ENCODE assay signal across 9 cellular contexts in the genomic region with DNA sequence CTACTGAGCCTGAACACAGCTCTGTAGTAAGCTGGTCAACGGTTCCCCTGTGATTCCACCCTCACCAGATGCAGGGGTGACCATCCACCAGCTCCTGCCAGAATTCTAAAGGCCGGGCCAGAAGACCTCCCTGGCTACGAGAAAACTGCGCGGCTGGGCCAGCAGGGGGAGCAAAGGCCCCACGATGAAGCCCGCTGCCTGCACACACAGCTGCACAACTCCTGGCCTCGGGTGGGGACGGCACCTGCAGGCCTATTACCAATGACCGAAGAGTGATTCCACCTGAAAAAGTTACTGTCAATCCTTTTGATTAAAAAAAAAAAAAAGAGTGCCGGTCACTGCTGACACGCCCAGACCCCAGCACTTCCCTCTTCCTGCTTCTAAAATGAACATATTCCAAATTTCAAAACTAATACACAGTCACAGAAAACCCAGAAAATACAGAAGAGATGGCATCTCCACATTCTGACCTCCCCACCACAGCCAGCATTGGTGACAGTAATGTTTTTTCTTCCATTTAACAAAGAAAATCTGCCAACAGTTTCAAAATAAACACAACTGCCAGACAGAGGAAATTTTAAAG. TPM values are rescaled to one million over a fixed set of nuclear protein-coding genes. Genes with fewer than 3 reads are reported as not detected.
DNase-seq lines count a peak whose midpoint lies in the region; ATAC-seq and TF ChIP-seq lines count a peak whose summit lies in the region.
"Had no signal": no experiment of that assay in that cellular context is flagged by ENCODE, and none has a peak within 500 bp of the region (broad histone marks: within the 10 kb centered on the region; RNA-seq: fewer than 3 reads in every experiment).

No MANE protein-coding gene starts in this region.

- WGBS in H9 (ENCODE audit: extremely low coverage, insufficient read length, low lambda C conversion rate): no CpG with 5 or more reads among the region's 12 CpGs

- H3K4me3 Mint-ChIP-seq in H9 (no peak overlapping the region), endothelial cell (ENCODE audit: unreplicated experiment) (no peak overlapping the region)
- H3K4me3 Mint-ChIP-seq: activated naive CD4-positive, alpha-beta T cell treated with anti-CD3 and anti-CD28 coated beads, Interleukin-2, amount 50 U/mL, for 24 hours had no signal

- no peaks in the 10 kb centered on the region for H3K79me2 ChIP-seq in H9 (ENCODE audit: insufficient read depth, low read length)

- no peak overlapping the region for H3K56ac ChIP-seq in H9 (ENCODE audit: insufficient read length, low read depth, low read length)

- H4K20me1 ChIP-seq in H9 (ENCODE audit: control insufficient read depth, insufficient read depth, insufficient read length): no peaks in the 10 kb centered on the region

- H3K4ac ChIP-seq in H9 (ENCODE audit: low read depth, low read length): no peak overlapping the region

- ATAC-seq in mucosa of descending colon (peak; percentile 86), GM21528 (IDR thresholded peaks at IDR 0.05; ENCODE audit: low FRiP score, unreplicated experiment) (no peak)

- H3K27me3 Mint-ChIP-seq in H9 (ENCODE audit: low read depth) (no peaks in the 10 kb centered on the region), endothelial cell (ENCODE audit: unreplicated experiment) (no peaks in the 10 kb centered on the region)
- H3K27me3 Mint-ChIP-seq: activated naive CD4-positive, alpha-beta T cell treated with anti-CD3 and anti-CD28 coated beads, Interleukin-2, amount 50 U/mL, for 24 hours had no signal

- TF ChIP-seq CTCF in H9 (conservative IDR thresholded peaks at IDR 0.05): peak; percentile 81
- TF ChIP-seq CTCF in endothelial cell (IDR thresholded peaks at IDR 0.05; ENCODE audit: unreplicated experiment): peak; percentile 63
- TF ChIP-seq CTCF in mucosa of descending colon (IDR thresholded peaks at IDR 0.05): peak; percentile 70

- DNase-seq in D341Med (ENCODE audit: low spot score) (peak; percentile 88), H9 (peak; percentile 74), NCI-H526 treated with DMSO at 0.1 percent for 48 hours (lab: John Stamatoyannopoulos, UW) (peak; percentile 5), endothelial cell (ENCODE audit: low spot score) (peak; percentile 76), mucosa of descending colon (peak in 2 of 3 donors; percentile 71 to 77)
- peak; percentile 7 to 26 for DNase-seq in activated CD8-positive, alpha-beta memory T cell treated with anti-CD3 and anti-CD28 coated beads for 4 hours (ENCODE audit: low read depth in 2 of 2)
- peak; percentile 72 for DNase-seq in stimulated activated CD8-positive, alpha-beta memory T cell treated with anti-CD3 and anti-CD28 coated beads, Interleukin-4, amount 100 ng/mL, for 48 hours

- no peaks in the 10 kb centered on the region for H3K4me1 ChIP-seq in H9 (ENCODE audit: insufficient read depth, low read length)
- peaks cover 2% of the 10 kb centered on the region for H3K4me1 ChIP-seq in mucosa of descending colon (ENCODE audit: low read depth)

- H3K79me1 ChIP-seq in H9 (ENCODE audit: insufficient read depth, low read depth, low read length, poor library complexity, severe bottlenecking): no peaks in the 10 kb centered on the region

- no peaks in the 10 kb centered on the region for H3K27me3 ChIP-seq in H9 (ENCODE audit: insufficient read depth, low read length)

- no peak overlapping the region for H3K18ac ChIP-seq in H9 (ENCODE audit: insufficient read length, low read depth, low read length)

- H3K23me2 ChIP-seq in H9 (ENCODE audit: insufficient read length, low read depth, low read length, poor library complexity, severe bottlenecking): no peaks in the 10 kb centered on the region

- H2AFZ ChIP-seq in H9 (ENCODE audit: low read length): no peak overlapping the region

- H3K4me1 Mint-ChIP-seq in H9: no peaks in the 10 kb centered on the region
- no peaks in the 10 kb centered on the region for H3K4me1 Mint-ChIP-seq in endothelial cell (ENCODE audit: unreplicated experiment)

- no peaks in the 10 kb centered on the region for H3K9me3 ChIP-seq in H9 (ENCODE audit: control insufficient read depth, low read depth, low read length)
- no peaks in the 10 kb centered on the region for H3K9me3 ChIP-seq in mucosa of descending colon

- H3K36me3 ChIP-seq in mucosa of descending colon (ENCODE audit: low read depth): no peaks in the 10 kb centered on the region

- no peak overlapping the region for H4K5ac ChIP-seq in H9 (ENCODE audit: insufficient read length, low read depth, low read length)

- H2BK120ac ChIP-seq in H9 (ENCODE audit: low read depth, low read length, poor library complexity, severe bottlenecking): no peak overlapping the region

- H2BK12ac ChIP-seq in H9 (ENCODE audit: insufficient read length, low read depth, low read length): no peak overlapping the region

- peaks cover 2 to 31% (median 20%) of the 10 kb centered on the region in 3 experiments; a peak in 5 of 7 replicates for H3K36me3 Mint-ChIP-seq in H9 (ENCODE audit: insufficient read depth in 1 of 3, low read depth in 3 of 3)
- peaks cover 6% of the 10 kb centered on the region for H3K36me3 Mint-ChIP-seq in endothelial cell (ENCODE audit: low read depth, unreplicated experiment)

- no peak overlapping the region for H3T11ph ChIP-seq in H9 (ENCODE audit: low read length)

- H3K9me3 Mint-ChIP-seq in H9 (no peaks in the 10 kb centered on the region), endothelial cell (ENCODE audit: unreplicated experiment) (no peaks in the 10 kb centered on the region)
- H3K9me3 Mint-ChIP-seq: activated naive CD4-positive, alpha-beta T cell treated with anti-CD3 and anti-CD28 coated beads, Interleukin-2, amount 50 U/mL, for 24 hours had no signal

- intact Hi-C loops in mucosa of descending colon (cut with DNase I, micrococcal nuclease): loop anchor here (2.0 to 5.0 kb wide), 2 partner anchors 204 to 301 kb away; no protein-coding TSS in a partner anchor

- H4K8ac ChIP-seq in H9 (replicated peaks; ENCODE audit: insufficient read length, low read depth, low read length): no peak overlapping the region

- H3K27ac Mint-ChIP-seq in H9 (no peak overlapping the region), endothelial cell (ENCODE audit: unreplicated experiment) (no peak overlapping the region)
- H3K27ac Mint-ChIP-seq: activated naive CD4-positive, alpha-beta T cell treated with anti-CD3 and anti-CD28 coated beads, Interleukin-2, amount 50 U/mL, for 24 hours had no signal

- H4K91ac ChIP-seq in H9 (ENCODE audit: insufficient read length, low read depth, low read length): no peak overlapping the region

- no peak overlapping the region for H3K9ac ChIP-seq in H9 (ENCODE audit: extremely low read depth, insufficient read length, low read length)

- H3K23ac ChIP-seq in H9 (ENCODE audit: insufficient read length, low read depth, low read length): no peak overlapping the region

- no peak overlapping the region for H3K14ac ChIP-seq in H9 (ENCODE audit: insufficient read depth, low read length)

- H2BK15ac ChIP-seq in H9 (ENCODE audit: low read depth, low read length): no peak overlapping the region

- H2BK5ac ChIP-seq in H9 (ENCODE audit: insufficient read length, low read length): no peak overlapping the region

- no peak overlapping the region for H3K27ac ChIP-seq in H9 (ENCODE audit: insufficient read length, low read depth, low read length)

- H3K4me2 ChIP-seq in H9 (ENCODE audit: insufficient read depth, insufficient read length, low read length): no peak overlapping the region

- no peak overlapping the region for H2AK5ac ChIP-seq in H9 (ENCODE audit: insufficient read length, low read length)

- H2BK20ac ChIP-seq in H9 (ENCODE audit: low read depth, low read length, poor library complexity, severe bottlenecking): no peak overlapping the region

- no peak overlapping the region for H3K4me3 ChIP-seq in mucosa of descending colon

RNA-seq across cellular contexts. Expression of a gene that starts 49.8 kb away (rescaled TPM):
- 2.9 and 3.6 TPM in 2 replicates for total RNA-seq in H9 (2021)
- 9.6 TPM for total RNA-seq in endothelial cell (ENCODE audit: unreplicated experiment)
- total RNA-seq in mucosa of descending colon: 10 to 100 TPM in 2 of 3 donors, 1 to 10 TPM in 1; 5.1 to 14.8 (median 10.2) TPM

Comparison
In these comparisons a context has a peak if more than half of its experiments do, and no peak if none do; other contexts are left out.
1. DNase-seq: peak in every context shown above with its lines; median percentile 88 in D341Med; 76 in endothelial cell; 74 in H9; 74 in mucosa of descending colon; 72 in stimulated activated CD8-positive, alpha-beta memory T cell treated with anti-CD3 and anti-CD28 coated beads, Interleukin-4, amount 100 ng/mL, for 48 hours; 16 in activated CD8-positive, alpha-beta memory T cell treated with anti-CD3 and anti-CD28 coated beads for 4 hours; 5 in NCI-H526 treated with DMSO at 0.1 percent for 48 hours.